ENCODE assay signal across 8 cellular contexts in the genomic region with DNA sequence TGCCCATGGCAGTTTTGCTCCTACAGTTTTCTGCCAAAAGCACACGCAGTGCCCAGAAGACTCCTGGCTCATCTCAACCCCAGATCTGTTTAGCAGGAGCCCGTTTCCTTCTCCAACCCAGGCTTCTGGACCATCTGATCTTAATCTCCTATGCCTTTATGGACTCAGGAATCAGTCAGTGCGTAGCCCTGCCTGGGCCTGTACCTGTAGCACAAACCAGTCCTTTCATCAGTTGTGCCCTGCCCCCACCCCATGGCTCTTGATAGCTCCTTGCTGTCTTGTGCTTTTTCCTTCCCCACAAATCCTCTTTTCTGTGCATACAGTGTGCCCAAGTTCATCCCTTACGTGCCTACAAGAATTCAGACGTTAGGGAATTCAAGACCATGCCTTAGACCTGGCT. TPM values are rescaled to one million over a fixed set of nuclear protein-coding genes. Genes with fewer than 3 reads are reported as not detected.
DNase-seq lines count a peak whose midpoint lies in the region; ATAC-seq, FAIRE-seq and TF ChIP-seq lines count a peak whose summit lies in the region.

No MANE protein-coding gene starts in this region.

- H3K79me2 ChIP-seq in HepG2 (ENCODE audit: insufficient read depth, low read length) = no peaks in the 10 kb centered on the region
- H3K79me2 ChIP-seq in mesendoderm (ENCODE audit: control insufficient read depth, insufficient read depth, low read length) = peaks cover 35% of the 10 kb centered on the region

- H3K36me3 ChIP-seq in liver (ENCODE audit: control insufficient read depth in 4 of 4, insufficient read depth in 3 of 4, low read depth in 1 of 4, low read length in 3 of 4) (peaks cover 2 to 34% (median 16%) of the 10 kb centered on the region in 4 donors), HepG2 (replicated peaks in 1 of 2; ENCODE audit: control insufficient read depth in 1 of 2, insufficient read depth in 2 of 2, low read length in 2 of 2) (no peaks in the 10 kb centered on the region), body of pancreas (replicated peaks in 1 of 2; ENCODE audit: insufficient read depth in 1 of 2, low read depth in 2 of 2) (no peaks in the 10 kb centered on the region), mesendoderm (ENCODE audit: control insufficient read depth, insufficient read depth, low read length) (no peaks in the 10 kb centered on the region)

- H3K79me1 ChIP-seq in mesendoderm (ENCODE audit: low read length) = peaks cover 2% of the 10 kb centered on the region

- TF ChIP-seq CTCF in liver (IDR thresholded peaks at IDR 0.05; ENCODE audit: low read depth, low read length, missing input control) = no peak
- no peak for TF ChIP-seq CTCF in HepG2 (CRISPR knock-in tag; IDR thresholded peaks at IDR 0.05)
- no peak for TF ChIP-seq CTCF in body of pancreas (IDR thresholded peaks at IDR 0.05)

- H3K4ac ChIP-seq in mesendoderm (ENCODE audit: low read depth, low read length) = no peak overlapping the region

- POLR2A ChIA-PET in HepG2 (lab: Yijun Ruan, JAX) = no interaction called here

- peaks cover 3 to 59% (median 5%) of the 10 kb centered on the region in 4 donors for H3K9me3 ChIP-seq in liver (ENCODE audit: control insufficient read depth in 4 of 4, low read length in 3 of 4)
- H3K9me3 ChIP-seq in HepG2 (ENCODE audit: low read length) = peaks cover 55% of the 10 kb centered on the region
- peaks cover 0 to 15% (median 0%) of the 10 kb centered on the region in 3 donors for H3K9me3 ChIP-seq in body of pancreas

- H3K4me1 ChIP-seq in liver (ENCODE audit: control insufficient read depth in 4 of 4, insufficient read depth in 4 of 4, low read length in 3 of 4) = peaks cover 2 to 14% (median 8%) of the 10 kb centered on the region in 4 donors
- no peaks in the 10 kb centered on the region for H3K4me1 ChIP-seq in HepG2 (ENCODE audit: insufficient read depth, low read length)
- peaks cover 17% of the 10 kb centered on the region for H3K4me1 ChIP-seq in body of pancreas
- H3K4me1 ChIP-seq in mesendoderm (ENCODE audit: control insufficient read depth, low read depth, low read length) = no peaks in the 10 kb centered on the region

- no peaks in the 10 kb centered on the region for H4K20me1 ChIP-seq in HepG2 (ENCODE audit: insufficient read depth, low read length)

- no peak overlapping the region for H4K5ac ChIP-seq in mesendoderm (ENCODE audit: low read length)

- in situ Hi-C loops in HepG2 (cut with HindIII; ENCODE audit: extremely low pct_ligation_motif_present, low pct_unique_long_range_greater_than_20kb) = no loop called here

- no peak overlapping the region for H3K9ac ChIP-seq in liver (ENCODE audit: low read depth in 1 of 2, low read length in 2 of 2)
- H3K9ac ChIP-seq in HepG2 (ENCODE audit: insufficient read depth, low read depth, low read length) = no peak overlapping the region
- H3K9ac ChIP-seq in mesendoderm (ENCODE audit: low read length) = peak overlapping the region; percentile 88

- 71% methylated on average over 5 of the region's 5 CpGs for WGBS in liver
- WGBS in HepG2 (ENCODE audit: low lambda C conversion rate) = 9% methylated on average over 5 of the region's 5 CpGs
- 57 to 77% methylated on average over 4 to 5 of the region's 5 CpGs for WGBS in body of pancreas, 2 donors
- WGBS in mesendoderm (ENCODE audit: extremely low coverage, insufficient coverage, low lambda C conversion rate) = no CpG with 5 or more reads among the region's 5 CpGs

- no peak overlapping the region for H3K27ac ChIP-seq in liver (ENCODE audit: low read depth in 1 of 2, low read length in 2 of 2)
- no peak overlapping the region for H3K27ac ChIP-seq in HepG2 (ENCODE audit: extremely low read length, insufficient read depth, low read length)
- H3K27ac ChIP-seq in body of pancreas = peak overlapping the region; percentile 30 to 93 (median 83)
- no peak overlapping the region for H3K27ac ChIP-seq in mesendoderm (ENCODE audit: low read depth, low read length)

- no peak overlapping the region for H2AK5ac ChIP-seq in mesendoderm (ENCODE audit: low read length)

- peak overlapping the region; percentile 58 to 75 (median 73) for H3K4me3 ChIP-seq in liver (ENCODE audit: low read depth in 1 of 3, low read length in 3 of 3)
- no peak overlapping the region for H3K4me3 ChIP-seq in HepG2 (replicated peaks in 1 of 3; ENCODE audit: insufficient read depth in 1 of 3, low read depth in 2 of 3, low read length in 3 of 3)
- H3K4me3 ChIP-seq in body of pancreas = no peak overlapping the region
- H3K4me3 ChIP-seq in mesendoderm (ENCODE audit: low read length) = peak overlapping the region; percentile 72

- no peak overlapping the region for H2BK5ac ChIP-seq in mesendoderm (ENCODE audit: low read length)

- TF ChIP-seq RAD21 in liver (IDR thresholded peaks at IDR 0.05) (no peak), HepG2 (CRISPR knock-in tag; IDR thresholded peaks at IDR 0.05) (no peak)

- no peak overlapping the region for H3K23ac ChIP-seq in mesendoderm (ENCODE audit: low read length)

- no peak overlapping the region for H2AFZ ChIP-seq in HepG2 (ENCODE audit: low read length)

- no peak overlapping the region for H2BK120ac ChIP-seq in mesendoderm (ENCODE audit: low read depth, low read length)

- no peak overlapping the region for H3K4me2 ChIP-seq in HepG2 (ENCODE audit: low read depth, low read length)
- H3K4me2 ChIP-seq in mesendoderm (ENCODE audit: low read length) = peak overlapping the region; percentile 84

- no peak overlapping the region for H2BK15ac ChIP-seq in mesendoderm (replicated peaks; ENCODE audit: low read depth)

- CTCF ChIA-PET in HepG2 (lab: Yijun Ruan, JAX; ENCODE audit: low intra/inter-chr PET ratio, low total read pairs) = no interaction called here

- peak overlapping the region; percentile 93 for H3K56ac ChIP-seq in mesendoderm (ENCODE audit: low read length)

- intact Hi-C loops in HepG2 (cut with micrococcal nuclease; ENCODE audit: unreplicated experiment) = no loop called here
- intact Hi-C loops in body of pancreas (cut with DNase I) = no loop called here

- H3K27me3 ChIP-seq in liver (ENCODE audit: control insufficient read depth in 4 of 4, insufficient read depth in 4 of 4, low read length in 3 of 4) (no peaks in the 10 kb centered on the region), HepG2 (ENCODE audit: control insufficient read depth in 1 of 2, insufficient read depth in 2 of 2, low read length in 2 of 2) (no peaks in the 10 kb centered on the region), body of pancreas (no peaks in the 10 kb centered on the region), mesendoderm (ENCODE audit: insufficient read depth, low read length, poor library complexity) (no peaks in the 10 kb centered on the region)

- H3K18ac ChIP-seq in mesendoderm (ENCODE audit: low read length) = no peak overlapping the region

- H4K8ac ChIP-seq in mesendoderm (ENCODE audit: low read depth, low read length) = no peak overlapping the region

- TF ChIP-seq POLR2A in HepG2 (IDR thresholded peaks at IDR 0.05; ENCODE audit: insufficient read depth in 1 of 2, low read depth in 2 of 2, low read length in 2 of 2) (no peak), body of pancreas (IDR thresholded peaks at IDR 0.05) (no peak)

- ATAC-seq in HepG2 (no peak), body of pancreas (no peak), HG03039 (IDR thresholded peaks at IDR 0.05; ENCODE audit: unreplicated experiment) (no peak)

- FAIRE-seq in HepG2 (lab: Jason Lieb, UNC) = no peak

- BruUV-seq in HepG2 (replicated peaks; lab: Mats Ljungman, UMichigan) = no TSS peak

- DNase-seq in HepG2 (ENCODE audit: low spot score) = no peak
- DNase-seq in body of pancreas = peak in 1 of 4 donors; percentile 26
- DNase-seq in mesendoderm = peak; percentile 41
- DNase-seq in medulla oblongata (ENCODE audit: extremely low spot score) = no peak
- DNase-seq in GF-D8 (lab: John Stamatoyannopoulos, UW) = no peak
- no peak for DNase-seq in COLO829 (ENCODE audit: low spot score)

- TF ChIP-seq EP300 in HepG2 (IDR thresholded peaks at IDR 0.05; ENCODE audit: low read depth in 2 of 2, low read length in 2 of 2) (no peak), HepG2 (CRISPR knock-in tag; IDR thresholded peaks at IDR 0.05; ENCODE audit: borderline replicate concordance) (no peak)

TF ChIP-seq in liver, 16 proteins besides CTCF, POLR2A, EP300 and RAD21 (continues in another document):
- TF ChIP-seq SP1 (IDR thresholded peaks at IDR 0.05) (no peak), NR2F2 (IDR thresholded peaks at IDR 0.05) (no peak), RXRA (IDR thresholded peaks at IDR 0.05) (no peak), FOXA1 (IDR thresholded peaks at IDR 0.05) (no peak), TAF1 (conservative IDR thresholded peaks at IDR 0.05) (no peak)

TF ChIP-seq in HepG2, 621 proteins besides CTCF, POLR2A, EP300 and RAD21 (continues in another document):
- no peak for TF ChIP-seq ZNF703 (CRISPR knock-in tag; IDR thresholded peaks at IDR 0.05; ENCODE audit: borderline replicate concordance)
- no peak for TF ChIP-seq NFKB2 (CRISPR knock-in tag; IDR thresholded peaks at IDR 0.05; ENCODE audit: borderline replicate concordance)
- no peak for TF ChIP-seq HCFC1 (IDR thresholded peaks at IDR 0.05; ENCODE audit: low read depth, low read length)
- no peak for TF ChIP-seq FOXK2 (IDR thresholded peaks at IDR 0.05)

RNA-seq across cellular contexts. Expression of a gene that starts 1.5 kb away (rescaled TPM):
- total RNA-seq in liver (1 to 10 TPM; 3.7 to 6.5 TPM), HepG2 (2016; rRNA removed; fragmentation: Illumina TruSeq; extraction: Trizol) (not detected in 2 replicates), body of pancreas (1 to 10 TPM; 6.5 to 7.6 TPM)
- polyA plus RNA-seq in liver (1 to 10 TPM in 1 of 2 donors, under 1 TPM in 1; 0.50 to 1.1 TPM), HepG2 (2011; rRNA removed) (not detected in 2 replicates)
- not detected in 2 replicates for total RNA-seq in HepG2 (2016; cell fraction: cytosol; rRNA removed; fragmentation: Illumina TruSeq; extraction: Trizol; ENCODE audit: low read depth)
- total RNA-seq in HepG2 (2016; cell fraction: insoluble cytoplasmic fraction; rRNA removed; fragmentation: Illumina TruSeq; extraction: Trizol) = not detected in 2 replicates
- total RNA-seq in HepG2 (2016; cell fraction: membrane; rRNA removed; fragmentation: Illumina TruSeq; extraction: Trizol) = not detected in 2 replicates
- total RNA-seq in HepG2 (2016; cell fraction: nucleus; rRNA removed; fragmentation: Illumina TruSeq; extraction: Trizol) = not detected in 2 replicates
- not detected in 2 replicates for polyA plus RNA-seq in HepG2 (2011; cell fraction: cytosol; rRNA removed)
- not detected in 2 replicates for polyA plus RNA-seq in HepG2 (2011; cell fraction: nucleus; rRNA removed)
- not detected in 2 replicates for polyA plus RNA-seq in HepG2 (2012)
- polyA plus RNA-seq in HepG2 (2016; cell fraction: cytosol; fragmentation: Illumina TruSeq; extraction: Trizol; ENCODE audit: low read depth) = not detected in 2 replicates
- not detected in 2 replicates for polyA plus RNA-seq in HepG2 (2016; cell fraction: insoluble cytoplasmic fraction; fragmentation: Illumina TruSeq; extraction: Trizol; ENCODE audit: low read depth)
- polyA plus RNA-seq in HepG2 (2016; cell fraction: membrane; fragmentation: Illumina TruSeq; extraction: Trizol; ENCODE audit: low read depth) = not detected in 2 replicates
- not detected in 2 replicates for polyA plus RNA-seq in HepG2 (2016; cell fraction: nucleus; fragmentation: Illumina TruSeq; extraction: Trizol; ENCODE audit: insufficient read depth, low read depth)
- polyA minus RNA-seq in HepG2 (2011; rRNA and poly(A)+ RNA removed; ENCODE audit: low replicate concordance) = 2.2 TPM in 1 of 2 replicates, not detected in the other
- polyA minus RNA-seq in HepG2 (2011; cell fraction: cytosol; rRNA and poly(A)+ RNA removed) = not detected in 2 replicates
- not detected in 2 replicates for polyA minus RNA-seq in HepG2 (2011; cell fraction: nucleus; rRNA and poly(A)+ RNA removed)
- 8.1 TPM for polyA plus RNA-seq in mesendoderm (2013, experiment 1 of 2)
- 8.3 TPM for polyA plus RNA-seq in mesendoderm (2013, experiment 2 of 2)

Comparison
In these comparisons a context has a peak if more than half of its experiments do, and no peak if none do; other contexts are left out.
1. H3K4me3 ChIP-seq: peak in liver (3 of 3) and mesendoderm (single experiment); none in HepG2 (0 of 3) and body of pancreas (0 of 2).
2. H3K27ac ChIP-seq: peak in body of pancreas (4 of 4); none in liver (0 of 2), HepG2 (single experiment) and mesendoderm (single experiment).